Comparison of ENCODE assay signal across 24 cellular contexts in the genomic region with DNA sequence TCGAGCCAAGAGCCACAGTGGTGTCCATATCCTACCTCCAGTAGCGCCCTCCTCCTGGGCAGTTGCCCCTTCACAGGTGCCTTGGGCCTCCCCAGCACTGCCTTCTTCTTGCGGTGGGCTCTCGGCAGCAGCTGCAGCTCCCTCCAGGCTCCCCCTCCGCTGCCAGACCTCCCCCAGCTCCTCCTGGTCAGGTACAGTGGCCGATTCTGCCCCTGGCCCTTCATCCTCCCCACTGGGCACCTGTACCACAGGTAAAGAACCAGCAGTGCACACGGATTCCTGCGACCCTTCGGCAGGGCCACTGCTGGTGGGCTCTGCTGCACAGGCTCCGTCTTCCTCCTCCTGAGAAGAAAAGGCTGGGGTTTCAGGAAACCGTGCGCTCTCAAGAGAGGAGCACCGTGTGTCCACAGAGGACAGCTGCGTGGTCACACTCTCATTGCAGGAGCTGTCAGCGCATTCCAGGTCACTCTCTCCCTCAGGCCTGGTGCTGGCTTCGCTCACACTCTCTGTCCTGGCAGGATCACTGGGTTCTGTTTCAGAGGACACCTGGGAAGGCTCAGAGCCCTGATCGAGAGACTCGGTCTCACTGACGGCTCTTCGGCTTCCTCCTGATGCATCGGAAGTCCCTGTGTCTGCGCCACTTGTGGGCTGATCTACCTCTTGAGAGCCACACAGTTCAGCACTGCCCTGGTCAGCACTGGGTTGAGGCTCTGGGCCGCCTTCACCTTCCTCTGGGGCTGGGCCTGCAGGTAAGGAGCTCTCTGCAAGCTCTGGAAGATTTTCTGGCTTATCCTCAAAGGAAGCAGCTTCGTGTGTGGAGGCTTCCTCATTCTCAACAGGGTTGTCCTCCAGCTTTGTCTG.
A peak's percentile ranks its signal among the peaks of the same experiment; 100 is the strongest.
DNase-seq lines count a peak whose midpoint lies in the region; ATAC-seq and TF ChIP-seq lines count a peak whose summit lies in the region.
"Had no signal": no experiment of that assay in that cellular context is flagged by ENCODE, and none has a peak within 500 bp of the region (broad histone marks: within the 10 kb centered on the region; RNA-seq: fewer than 3 reads in every experiment).

No MANE protein-coding gene starts in this region.

- no peaks in the 10 kb centered on the region for H3K9me3 Mint-ChIP-seq in activated naive CD4-positive, alpha-beta T cell treated with anti-CD3 and anti-CD28 coated beads, Interleukin-2, amount 50 U/mL, for 72 hours
- no peaks in the 10 kb centered on the region for H3K9me3 Mint-ChIP-seq in activated naive CD4-positive, alpha-beta T cell treated with anti-CD3 and anti-CD28 coated beads for 36 hours
- H3K9me3 Mint-ChIP-seq: HFFc6, IgD-negative memory B cell had no signal

- H3K9me3 ChIP-seq in heart right ventricle, result no peaks in the 10 kb centered on the region
- H3K9me3 ChIP-seq in mucosa of descending colon, result no peaks in the 10 kb centered on the region
- H3K9me3 ChIP-seq in upper lobe of right lung, result no peaks in the 10 kb centered on the region
- H3K9me3 ChIP-seq in effector memory CD4-positive, alpha-beta T cell (ENCODE audit: control insufficient read depth, low read length), result no peaks in the 10 kb centered on the region

- intact Hi-C loops in activated naive CD4-positive, alpha-beta T cell treated with anti-CD3 and anti-CD28 coated beads for 36 hours (cut with micrococcal nuclease), result no loop called here
- intact Hi-C loops in heart right ventricle (cut with DNase I) (loop anchor here in 3 of 10 donors (10.0 kb wide), 3 partner anchors 136 to 286 kb away; a partner anchor contains a TSS), mucosa of descending colon (cut with DNase I, micrococcal nuclease) (no loop called here), upper lobe of right lung (cut with DNase I) (no loop called here)

- no peak for DNase-seq in activated naive CD4-positive, alpha-beta T cell treated with anti-CD3 and anti-CD28 coated beads, Interleukin-2, amount 50 U/mL, for 72 hours (ENCODE audit: low spot score in 2 of 2)
- DNase-seq in activated naive CD4-positive, alpha-beta T cell treated with anti-CD3 and anti-CD28 coated beads for 36 hours, result no peak
- DNase-seq in heart right ventricle, result peak; percentile 27 to 49
- DNase-seq in mucosa of descending colon, result no peak
- DNase-seq in upper lobe of right lung, result no peak
- DNase-seq in NCI-H526 (lab: John Stamatoyannopoulos, UW), result no peak
- DNase-seq in GM10248 (ENCODE audit: extremely low spot score), result no peak
- DNase-seq in effector memory CD4-positive, alpha-beta T cell, result no peak
- DNase-seq: DMS79 treated with DMSO at 0.1 percent for 48 hours; H7; HFFc6; Kasumi-1; MG63; NCI-H1048; NCI-H1436; NCI-H2029; NCI-H2171; NCI-H446; NK-92 treated with Interleukin-12 subunit alpha and Interleukin-12 subunit beta, amount 100 ng/mL, for 24 hours; SIG-M5 had no signal

- TF ChIP-seq CTCF in heart right ventricle (IDR thresholded peaks at IDR 0.05) (no peak), mucosa of descending colon (IDR thresholded peaks at IDR 0.05) (no peak), upper lobe of right lung (IDR thresholded peaks at IDR 0.05) (no peak), GM10248 (IDR thresholded peaks at IDR 0.05; ENCODE audit: control extremely low read depth, extremely low read depth, low read depth, missing control alignments) (no peak)

- H3K4me1 ChIP-seq in heart right ventricle (peaks cover 0 to 30% (median 3%) of the 10 kb centered on the region in 9 donors), mucosa of descending colon (ENCODE audit: low read depth) (no peaks in the 10 kb centered on the region), upper lobe of right lung (no peaks in the 10 kb centered on the region)
- no peaks in the 10 kb centered on the region for H3K4me1 ChIP-seq in effector memory CD4-positive, alpha-beta T cell (ENCODE audit: control insufficient read depth, insufficient read depth, low read length, poor library complexity, severe bottlenecking)

- POLR2A ChIA-PET in GM10248 (lab: Yijun Ruan, JAX), result no interaction called here

- peak overlapping the region; percentile 21 to 46 for H3K27ac Mint-ChIP-seq in activated naive CD4-positive, alpha-beta T cell treated with anti-CD3 and anti-CD28 coated beads, Interleukin-2, amount 50 U/mL, for 72 hours
- H3K27ac Mint-ChIP-seq in activated naive CD4-positive, alpha-beta T cell treated with anti-CD3 and anti-CD28 coated beads for 36 hours, result no peak overlapping the region
- H3K27ac Mint-ChIP-seq: CD14-positive monocyte, HFFc6 had no signal

- CTCF ChIA-PET in activated naive CD4-positive, alpha-beta T cell treated with anti-CD3 and anti-CD28 coated beads for 36 hours (lab: Charles Lee), result interaction anchor here (1.9 kb wide), 1 partner anchor 21 kb away, joined by 4 read pairs; no protein-coding TSS in a partner anchor
- CTCF ChIA-PET in GM10248 (lab: Yijun Ruan, JAX), result interaction anchor here (0.9 to 1.7 kb wide), 7 partner anchors 9 to 241 kb away, joined by 3 to 5 read pairs (median 4); no protein-coding TSS in a partner anchor

- H3K4me3 Mint-ChIP-seq in activated naive CD4-positive, alpha-beta T cell treated with anti-CD3 and anti-CD28 coated beads for 36 hours, result no peak overlapping the region
- H3K4me3 Mint-ChIP-seq: CD14-positive monocyte, HFFc6, IgD-negative memory B cell had no signal

- no peaks in the 10 kb centered on the region for H3K27me3 ChIP-seq in heart right ventricle
- no peaks in the 10 kb centered on the region for H3K27me3 ChIP-seq in upper lobe of right lung
- H3K27me3 ChIP-seq in effector memory CD4-positive, alpha-beta T cell (replicated peaks; ENCODE audit: control insufficient read depth, insufficient read depth, low read length, poor library complexity, severe bottlenecking), result no peaks in the 10 kb centered on the region
- H3K27me3 ChIP-seq: MG63 had no signal

- peaks cover 0 to 95% (median 5%) of the 10 kb centered on the region in 9 donors for H3K36me3 ChIP-seq in heart right ventricle
- H3K36me3 ChIP-seq in mucosa of descending colon (ENCODE audit: low read depth), result no peaks in the 10 kb centered on the region
- H3K36me3 ChIP-seq in upper lobe of right lung, result no peaks in the 10 kb centered on the region
- H3K36me3 ChIP-seq in effector memory CD4-positive, alpha-beta T cell (ENCODE audit: control insufficient read depth, insufficient read depth, low read length), result no peaks in the 10 kb centered on the region

- peaks cover 2% of the 10 kb centered on the region for H3K4me1 Mint-ChIP-seq in activated naive CD4-positive, alpha-beta T cell treated with anti-CD3 and anti-CD28 coated beads for 36 hours (ENCODE audit: low read depth)
- H3K4me1 Mint-ChIP-seq: CD14-positive monocyte, IgD-negative memory B cell had no signal

- H3K36me3 Mint-ChIP-seq in activated naive CD4-positive, alpha-beta T cell treated with anti-CD3 and anti-CD28 coated beads, Interleukin-2, amount 50 U/mL, for 72 hours, result no peaks in the 10 kb centered on the region
- H3K36me3 Mint-ChIP-seq in activated naive CD4-positive, alpha-beta T cell treated with anti-CD3 and anti-CD28 coated beads for 36 hours (ENCODE audit: low read depth), result no peaks in the 10 kb centered on the region
- H3K36me3 Mint-ChIP-seq: CD14-positive monocyte had no signal

- no peak for ATAC-seq in activated naive CD4-positive, alpha-beta T cell treated with anti-CD3 and anti-CD28 coated beads, Interleukin-2, amount 50 U/mL, for 72 hours
- ATAC-seq in heart right ventricle, result peak; percentile 66 to 94 (median 88)
- ATAC-seq in mucosa of descending colon, result peak; percentile 14
- peak; percentile 32 for ATAC-seq in upper lobe of right lung

- peak overlapping the region in 5 of 10 donors; percentile 29 to 56 (median 47) for H3K27ac ChIP-seq in heart right ventricle
- no peak overlapping the region for H3K27ac ChIP-seq in upper lobe of right lung
- no peak overlapping the region for H3K27ac ChIP-seq in effector memory CD4-positive, alpha-beta T cell (ENCODE audit: insufficient read depth, low read length, poor library complexity, severe bottlenecking)
- H3K27ac ChIP-seq: 22Rv1, HL-60 had no signal

- 73 to 75% methylated on average over 24 of the region's 24 CpGs for WGBS in heart right ventricle, 2 donors

- H3K4me3 ChIP-seq in heart right ventricle, result no peak overlapping the region
- no peak overlapping the region for H3K4me3 ChIP-seq in mucosa of descending colon
- no peak overlapping the region for H3K4me3 ChIP-seq in upper lobe of right lung
- no peak overlapping the region for H3K4me3 ChIP-seq in effector memory CD4-positive, alpha-beta T cell (ENCODE audit: insufficient read depth, low read depth, low read length, poor library complexity, severe bottlenecking)
- H3K4me3 ChIP-seq: MG63 had no signal

- no peaks in the 10 kb centered on the region for H3K27me3 Mint-ChIP-seq in activated naive CD4-positive, alpha-beta T cell treated with anti-CD3 and anti-CD28 coated beads for 36 hours (ENCODE audit: low read depth)
- H3K27me3 Mint-ChIP-seq: IgD-negative memory B cell had no signal

Comparison
In these comparisons a context has a peak if more than half of its experiments do, and no peak if none do; other contexts are left out.
1. ATAC-seq: peak in heart right ventricle (8 of 8), mucosa of descending colon (single experiment) and upper lobe of right lung (single experiment); none in activated naive CD4-positive, alpha-beta T cell treated with anti-CD3 and anti-CD28 coated beads, Interleukin-2, amount 50 U/mL, for 72 hours (0 of 2).
2. DNase-seq: peak in heart right ventricle (2 of 2); none in activated naive CD4-positive, alpha-beta T cell treated with anti-CD3 and anti-CD28 coated beads, Interleukin-2, amount 50 U/mL, for 72 hours (0 of 2), activated naive CD4-positive, alpha-beta T cell treated with anti-CD3 and anti-CD28 coated beads for 36 hours (single experiment), mucosa of descending colon (0 of 3), upper lobe of right lung (single experiment), NCI-H526 (0 of 2), GM10248 (single experiment) and effector memory CD4-positive, alpha-beta T cell (0 of 3).